In genomic region chr6:43772571-43773049, GRCh38 we compare ENCODE assay signal across 8 cellular contexts. TPM values are rescaled to one million over a fixed set of nuclear protein-coding genes. Genes with fewer than 3 reads are reported as not detected.
DNase-seq lines count a peak whose midpoint lies in the region; ATAC-seq, FAIRE-seq and TF ChIP-seq lines count a peak whose summit lies in the region.

No MANE protein-coding gene starts in this region.

- H3K4me1 Mint-ChIP-seq in naive thymus-derived CD8-positive, alpha-beta T cell = peaks cover 13 to 39% (median 24%) of the 10 kb centered on the region in 4 donors

- H3K36me3 Mint-ChIP-seq in naive thymus-derived CD8-positive, alpha-beta T cell = no peaks in the 10 kb centered on the region

- H3K4me3 ChIP-seq in HCT116 (replicated peaks in 1 of 2; ENCODE audit: low read depth in 1 of 2, low read length in 2 of 2) (peak overlapping the region; percentile 93), SJCRH30 (peak overlapping the region; percentile 76)

- TF ChIP-seq RAD21 in HCT116 (IDR thresholded peaks at IDR 0.05; ENCODE audit: low read depth) = no peak

- FAIRE-seq in HTR-8/SVneo (lab: Jason Lieb, UNC) = no peak

- H3K9me3 ChIP-seq in HCT116 (ENCODE audit: control insufficient read depth in 1 of 2, insufficient read depth in 1 of 2, low read depth in 1 of 2, low read length in 2 of 2) (no peaks in the 10 kb centered on the region), SJCRH30 (replicated peaks) (no peaks in the 10 kb centered on the region)

- H3K27ac Mint-ChIP-seq in naive thymus-derived CD8-positive, alpha-beta T cell = no peak overlapping the region

- TF ChIP-seq CTCF in HCT116 (IDR thresholded peaks at IDR 0.05 in 2 of 3, conservative IDR thresholded peaks at IDR 0.05 in 1 of 3; ENCODE audit: borderline replicate concordance in 1 of 3, insufficient read depth in 1 of 3, low read depth in 2 of 3, low read length in 2 of 3) = no peak

- RAD21 ChIA-PET in HCT116 (lab: Charles Lee; ENCODE audit: low non-redundant PET in 1 of 2, low total read pairs in 2 of 2, uncharacterized antibody in 2 of 2, unreplicated experiment in 2 of 2) = interaction anchor here in 1 of 2 experiments (1.3 to 1.5 kb wide), 2 partner anchors 301 to 306 kb away, joined by 3 read pairs; no protein-coding TSS in a partner anchor

- CTCF ChIA-PET in HCT116 (lab: Charles Lee) = interaction anchor here (0.6 to 2.8 kb wide), 5 partner anchors 105 to 306 kb away, joined by 3 to 18 read pairs (median 3); no protein-coding TSS in a partner anchor

- BruUV-seq in HCT116 (replicated peaks; lab: Mats Ljungman, UMichigan) = no TSS peak

- H3K4me2 ChIP-seq in HCT116 (ENCODE audit: low read length) = peak overlapping the region; percentile 88

- no peak for DNase-seq in HCT116 (ENCODE audit: low read depth, low spot score)
- DNase-seq in SJCRH30 = peak in 1 of 2 experiments; percentile 27
- no peak for DNase-seq in epithelial cell of prostate (ENCODE audit: low read depth, low spot score)
- no peak for DNase-seq in naive thymus-derived CD8-positive, alpha-beta T cell
- no peak for DNase-seq in NCI-H1930 (lab: John Stamatoyannopoulos, UW)
- no peak for DNase-seq in HTR-8/SVneo (ENCODE audit: insufficient read length, low spot score)

- H3K79me2 ChIP-seq in HCT116 (ENCODE audit: insufficient read depth, low read length) = peaks cover 74% of the 10 kb centered on the region

- H4K20me1 ChIP-seq in HCT116 (ENCODE audit: insufficient read depth) = no peaks in the 10 kb centered on the region

- H3K9me3 Mint-ChIP-seq in naive thymus-derived CD8-positive, alpha-beta T cell = no peaks in the 10 kb centered on the region

- H2AFZ ChIP-seq in HCT116 (ENCODE audit: low read depth, low read length, poor library complexity, severe bottlenecking) = no peak overlapping the region

- H3K27me3 Mint-ChIP-seq in naive thymus-derived CD8-positive, alpha-beta T cell = peaks cover 10 to 32% (median 13%) of the 10 kb centered on the region in 5 donors

- peak overlapping the region; percentile 95 for H3K27ac ChIP-seq in HCT116 (ENCODE audit: low read depth, low read length)
- H3K27ac ChIP-seq in SJCRH30 = no peak overlapping the region
- H3K27ac ChIP-seq in epithelial cell of prostate = peak overlapping the region; percentile 90

- POLR2A ChIA-PET in HCT116 (lab: Charles Lee) = interaction anchor here (1.1 to 2.2 kb wide), 4 partner anchors 14 to 226 kb away, joined by 3 to 7 read pairs (median 3); partner anchors contain the start of gene GTPBP2
- POLR2A ChIA-PET in naive thymus-derived CD8-positive, alpha-beta T cell (lab: Charles Lee) = no interaction called here

- peak overlapping the region; percentile 89 for H3K9ac ChIP-seq in HCT116 (ENCODE audit: low read length)

- TF ChIP-seq POLR2A in HCT116 (IDR thresholded peaks at IDR 0.05; ENCODE audit: borderline replicate concordance, extremely low read depth, insufficient read depth, insufficient read length) = no peak

- intact Hi-C loops in HCT116 (cut with micrococcal nuclease) = loop anchor here (5.0 kb wide), 2 partner anchors 65 to 145 kb away; partner anchors contain the start of gene GTPBP2

- H3K4me3 Mint-ChIP-seq in naive thymus-derived CD8-positive, alpha-beta T cell = peak overlapping the region; percentile 68 to 90 (median 80)

- no peaks in the 10 kb centered on the region for H3K27me3 ChIP-seq in HCT116 (ENCODE audit: insufficient read depth, low read length)
- no peaks in the 10 kb centered on the region for H3K27me3 ChIP-seq in SJCRH30

- H3K4me1 ChIP-seq in HCT116 (ENCODE audit: control insufficient read depth in 1 of 2, insufficient read depth in 2 of 2, low read length in 2 of 2) = peaks cover 38 to 50% of the 10 kb centered on the region in 2 experiments
- H3K4me1 ChIP-seq in SJCRH30 = peaks cover 29% of the 10 kb centered on the region; the same call in 1 of the 2 replicates

- H3K36me3 ChIP-seq in HCT116 (ENCODE audit: control insufficient read depth in 1 of 2, insufficient read depth in 2 of 2, low read length in 2 of 2) (peaks cover 10 to 19% of the 10 kb centered on the region in 2 experiments), SJCRH30 (peaks cover under 1% of the 10 kb centered on the region; the same call in 1 of the 2 replicates)

- no peak for ATAC-seq in HCT116
- no peak for ATAC-seq in naive thymus-derived CD8-positive, alpha-beta T cell
- no peak for ATAC-seq in GM21825 (IDR thresholded peaks at IDR 0.05; ENCODE audit: unreplicated experiment)
- ATAC-seq in HG03469 (IDR thresholded peaks at IDR 0.05; ENCODE audit: unreplicated experiment) = no peak

- no peaks in the 10 kb centered on the region for H3K9me2 ChIP-seq in HCT116 (ENCODE audit: insufficient read depth)

TF ChIP-seq in HCT116, 20 proteins besides CTCF, POLR2A, EP300 and RAD21:
- TF ChIP-seq ELF1 (IDR thresholded peaks at IDR 0.05; ENCODE audit: borderline replicate concordance, low read depth) (no peak), SRF (IDR thresholded peaks at IDR 0.05; ENCODE audit: low read depth) (no peak), SIN3A (IDR thresholded peaks at IDR 0.05; ENCODE audit: low read depth) (no peak), JUND (IDR thresholded peaks at IDR 0.05) (no peak), FOSL1 (IDR thresholded peaks at IDR 0.05; ENCODE audit: low read depth) (no peak), YY1 (IDR thresholded peaks at IDR 0.05; ENCODE audit: extremely low read depth, insufficient replicate concordance, low read depth, low read length) (no peak), TCF7L2 (IDR thresholded peaks at IDR 0.05; ENCODE audit: borderline replicate concordance, extremely low read depth, insufficient read depth, insufficient read length) (no peak), EZH2 (IDR thresholded peaks at IDR 0.05) (no peak), SP1 (IDR thresholded peaks at IDR 0.05; ENCODE audit: low read depth) (no peak), ZNF274 (IDR thresholded peaks at IDR 0.05; ENCODE audit: low read depth, low read length) (no peak), POLR2AphosphoS5 (IDR thresholded peaks at IDR 0.05; ENCODE audit: low read depth, low read length) (no peak), CBX3 (IDR thresholded peaks at IDR 0.05; ENCODE audit: low read depth) (no peak), CEBPB (IDR thresholded peaks at IDR 0.05; ENCODE audit: low read depth) (no peak), EZH2phosphoT487 (IDR thresholded peaks at IDR 0.05; ENCODE audit: borderline replicate concordance) (no peak), EGR1 (IDR thresholded peaks at IDR 0.05; ENCODE audit: low read depth) (no peak), MAX (IDR thresholded peaks at IDR 0.05) (no peak), ZFX (IDR thresholded peaks at IDR 0.05) (no peak)
- TF ChIP-seq, protein P1, sequence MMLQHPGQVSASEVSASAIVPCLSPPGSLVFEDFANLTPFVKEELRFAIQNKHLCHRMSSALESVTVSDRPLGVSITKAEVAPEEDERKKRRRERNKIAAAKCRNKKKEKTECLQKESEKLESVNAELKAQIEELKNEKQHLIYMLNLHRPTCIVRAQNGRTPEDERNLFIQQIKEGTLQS (IDR thresholded peaks at IDR 0.05) = no peak
- TF ChIP-seq, protein P2, sequence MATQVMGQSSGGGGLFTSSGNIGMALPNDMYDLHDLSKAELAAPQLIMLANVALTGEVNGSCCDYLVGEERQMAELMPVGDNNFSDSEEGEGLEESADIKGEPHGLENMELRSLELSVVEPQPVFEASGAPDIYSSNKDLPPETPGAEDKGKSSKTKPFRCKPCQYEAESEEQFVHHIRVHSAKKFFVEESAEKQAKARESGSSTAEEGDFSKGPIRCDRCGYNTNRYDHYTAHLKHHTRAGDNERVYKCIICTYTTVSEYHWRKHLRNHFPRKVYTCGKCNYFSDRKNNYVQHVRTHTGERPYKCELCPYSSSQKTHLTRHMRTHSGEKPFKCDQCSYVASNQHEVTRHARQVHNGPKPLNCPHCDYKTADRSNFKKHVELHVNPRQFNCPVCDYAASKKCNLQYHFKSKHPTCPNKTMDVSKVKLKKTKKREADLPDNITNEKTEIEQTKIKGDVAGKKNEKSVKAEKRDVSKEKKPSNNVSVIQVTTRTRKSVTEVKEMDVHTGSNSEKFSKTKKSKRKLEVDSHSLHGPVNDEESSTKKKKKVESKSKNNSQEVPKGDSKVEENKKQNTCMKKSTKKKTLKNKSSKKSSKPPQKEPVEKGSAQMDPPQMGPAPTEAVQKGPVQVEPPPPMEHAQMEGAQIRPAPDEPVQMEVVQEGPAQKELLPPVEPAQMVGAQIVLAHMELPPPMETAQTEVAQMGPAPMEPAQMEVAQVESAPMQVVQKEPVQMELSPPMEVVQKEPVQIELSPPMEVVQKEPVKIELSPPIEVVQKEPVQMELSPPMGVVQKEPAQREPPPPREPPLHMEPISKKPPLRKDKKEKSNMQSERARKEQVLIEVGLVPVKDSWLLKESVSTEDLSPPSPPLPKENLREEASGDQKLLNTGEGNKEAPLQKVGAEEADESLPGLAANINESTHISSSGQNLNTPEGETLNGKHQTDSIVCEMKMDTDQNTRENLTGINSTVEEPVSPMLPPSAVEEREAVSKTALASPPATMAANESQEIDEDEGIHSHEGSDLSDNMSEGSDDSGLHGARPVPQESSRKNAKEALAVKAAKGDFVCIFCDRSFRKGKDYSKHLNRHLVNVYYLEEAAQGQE (IDR thresholded peaks at IDR 0.05; ENCODE audit: low read depth) = no peak
- TF ChIP-seq, protein P3, sequence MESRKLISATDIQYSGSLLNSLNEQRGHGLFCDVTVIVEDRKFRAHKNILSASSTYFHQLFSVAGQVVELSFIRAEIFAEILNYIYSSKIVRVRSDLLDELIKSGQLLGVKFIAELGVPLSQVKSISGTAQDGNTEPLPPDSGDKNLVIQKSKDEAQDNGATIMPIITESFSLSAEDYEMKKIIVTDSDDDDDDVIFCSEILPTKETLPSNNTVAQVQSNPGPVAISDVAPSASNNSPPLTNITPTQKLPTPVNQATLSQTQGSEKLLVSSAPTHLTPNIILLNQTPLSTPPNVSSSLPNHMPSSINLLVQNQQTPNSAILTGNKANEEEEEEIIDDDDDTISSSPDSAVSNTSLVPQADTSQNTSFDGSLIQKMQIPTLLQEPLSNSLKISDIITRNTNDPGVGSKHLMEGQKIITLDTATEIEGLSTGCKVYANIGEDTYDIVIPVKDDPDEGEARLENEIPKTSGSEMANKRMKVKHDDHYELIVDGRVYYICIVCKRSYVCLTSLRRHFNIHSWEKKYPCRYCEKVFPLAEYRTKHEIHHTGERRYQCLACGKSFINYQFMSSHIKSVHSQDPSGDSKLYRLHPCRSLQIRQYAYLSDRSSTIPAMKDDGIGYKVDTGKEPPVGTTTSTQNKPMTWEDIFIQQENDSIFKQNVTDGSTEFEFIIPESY (IDR thresholded peaks at IDR 0.05; ENCODE audit: extremely low read depth, insufficient replicate concordance, low read length) = no peak

RNA-seq across cellular contexts. Expression of gene VEGFA, which starts 2.6 kb away (rescaled TPM):
- total RNA-seq in HCT116 (2021; ENCODE audit: unreplicated experiment) = 112 TPM
- polyA plus RNA-seq in HCT116 (2012) = 196 and 304 TPM in 2 replicates
- 27.0 and 31.6 TPM in 2 replicates for total RNA-seq in SJCRH30 (2014; rRNA removed; shearing (Covaris generic))
- 1 to 10 TPM; 4.5 to 5.6 TPM for total RNA-seq in naive thymus-derived CD8-positive, alpha-beta T cell
- polyA plus RNA-seq in naive thymus-derived CD8-positive, alpha-beta T cell = not detected
